In genomic region chr9:98795295-98795955, GRCh38 we compare ENCODE assay signal across 8 cellular contexts. TPM values are rescaled to one million over a fixed set of nuclear protein-coding genes. Genes with fewer than 3 reads are reported as not detected.
DNase-seq lines count a peak whose midpoint lies in the region; ATAC-seq and TF ChIP-seq lines count a peak whose summit lies in the region.

No MANE protein-coding gene starts in this region.

- no peak for TF ChIP-seq POLR2A in suprapubic skin (IDR thresholded peaks at IDR 0.05)

- H3K4me3 ChIP-seq in kidney epithelial cell (ENCODE audit: low read depth, low read length) = peak overlapping the region; percentile 66
- H3K4me3 ChIP-seq in suprapubic skin = peak overlapping the region; percentile 60

- peaks cover 26% of the 10 kb centered on the region for H3K27me3 Mint-ChIP-seq in T-helper 1 cell treated with Interleukin-12 subunit alpha and Interleukin-12 subunit beta and Interleukin-4 antibody, amounts not matched to agents 30 μg/mL and 1 μg/mL, for 36 hours (ENCODE audit: low read depth)
- no peaks in the 10 kb centered on the region for H3K27me3 Mint-ChIP-seq in activated naive CD8-positive, alpha-beta T cell treated with anti-CD3 and anti-CD28 coated beads, Interleukin-2, amount 50 U/mL, for 24 hours

- H3K9me3 Mint-ChIP-seq in T-helper 1 cell treated with Interleukin-12 subunit alpha and Interleukin-12 subunit beta and Interleukin-4 antibody, amounts not matched to agents 30 μg/mL and 1 μg/mL, for 36 hours = peaks cover 14% of the 10 kb centered on the region
- H3K9me3 Mint-ChIP-seq in activated naive CD8-positive, alpha-beta T cell treated with anti-CD3 and anti-CD28 coated beads, Interleukin-2, amount 50 U/mL, for 24 hours = peaks cover 10% of the 10 kb centered on the region

- TF ChIP-seq EP300 in suprapubic skin (IDR thresholded peaks at IDR 0.05) = no peak

- H3K36me3 ChIP-seq in kidney epithelial cell (ENCODE audit: control insufficient read depth, insufficient read depth, low read length) (no peaks in the 10 kb centered on the region), suprapubic skin (no peaks in the 10 kb centered on the region)

- H3K4me3 Mint-ChIP-seq in T-helper 1 cell treated with Interleukin-12 subunit alpha and Interleukin-12 subunit beta and Interleukin-4 antibody, amounts not matched to agents 30 μg/mL and 1 μg/mL, for 36 hours = peak overlapping the region; percentile 62
- peak overlapping the region; percentile 79 for H3K4me3 Mint-ChIP-seq in activated naive CD8-positive, alpha-beta T cell treated with anti-CD3 and anti-CD28 coated beads, Interleukin-2, amount 50 U/mL, for 24 hours

- H3K9me3 ChIP-seq in suprapubic skin = no peaks in the 10 kb centered on the region

- no peak overlapping the region for H3K27ac Mint-ChIP-seq in T-helper 1 cell treated with Interleukin-12 subunit alpha and Interleukin-12 subunit beta and Interleukin-4 antibody, amounts not matched to agents 30 μg/mL and 1 μg/mL, for 36 hours
- H3K27ac Mint-ChIP-seq in activated naive CD8-positive, alpha-beta T cell treated with anti-CD3 and anti-CD28 coated beads, Interleukin-2, amount 50 U/mL, for 24 hours = peak overlapping the region; percentile 51

- WGBS in suprapubic skin = 56% methylated on average over 12 of the region's 12 CpGs

- H3K27me3 ChIP-seq in kidney epithelial cell (ENCODE audit: control insufficient read depth, insufficient read depth, low read length) (no peaks in the 10 kb centered on the region), suprapubic skin (peaks cover 2% of the 10 kb centered on the region)

- ATAC-seq in activated naive CD8-positive, alpha-beta T cell treated with anti-CD3 and anti-CD28 coated beads, Interleukin-2, amount 50 U/mL, for 24 hours = no peak
- ATAC-seq in HG03521 (IDR thresholded peaks at IDR 0.05; ENCODE audit: unreplicated experiment) = no peak

- H3K4me1 Mint-ChIP-seq in T-helper 1 cell treated with Interleukin-12 subunit alpha and Interleukin-12 subunit beta and Interleukin-4 antibody, amounts not matched to agents 30 μg/mL and 1 μg/mL, for 36 hours (ENCODE audit: low read depth) = peaks cover 22% of the 10 kb centered on the region
- H3K4me1 Mint-ChIP-seq in activated naive CD8-positive, alpha-beta T cell treated with anti-CD3 and anti-CD28 coated beads, Interleukin-2, amount 50 U/mL, for 24 hours = peaks cover 29% of the 10 kb centered on the region

- peaks cover 37% of the 10 kb centered on the region for H3K4me1 ChIP-seq in suprapubic skin

- TF ChIP-seq CTCF in kidney epithelial cell (IDR thresholded peaks at IDR 0.05; ENCODE audit: insufficient read depth, low read length, poor library complexity, severe bottlenecking) (no peak), suprapubic skin (IDR thresholded peaks at IDR 0.05) (no peak)

- DNase-seq in T-helper 1 cell (no peak), kidney epithelial cell (ENCODE audit: low read depth) (no peak), suprapubic skin (ENCODE audit: low spot score in 2 of 2) (no peak), SHP77 (lab: John Stamatoyannopoulos, UW) (no peak), GM03348 (ENCODE audit: low spot score) (no peak)
- DNase-seq in activated naive CD8-positive, alpha-beta T cell treated with anti-CD3 and anti-CD28 coated beads, Interleukin-2, amount 50 U/mL, for 24 hours = no peak

- no peak overlapping the region for H3K27ac ChIP-seq in suprapubic skin

- peaks cover 4% of the 10 kb centered on the region for H3K36me3 Mint-ChIP-seq in T-helper 1 cell treated with Interleukin-12 subunit alpha and Interleukin-12 subunit beta and Interleukin-4 antibody, amounts not matched to agents 30 μg/mL and 1 μg/mL, for 36 hours (ENCODE audit: low read depth)
- peaks cover 8% of the 10 kb centered on the region for H3K36me3 Mint-ChIP-seq in activated naive CD8-positive, alpha-beta T cell treated with anti-CD3 and anti-CD28 coated beads, Interleukin-2, amount 50 U/mL, for 24 hours (ENCODE audit: low read depth)

RNA-seq across cellular contexts. Expression of gene ANKS6, which starts 0.9 kb away (rescaled TPM):
- total RNA-seq in kidney epithelial cell (25.7 and 25.8 TPM in 2 replicates), suprapubic skin (10 to 100 TPM in 2 of 4 donors, 1 to 10 TPM in 2; 7.0 to 37.8 (median 10.3) TPM)

RNA-seq across cellular contexts. Expression of gene GALNT12, which starts 12.0 kb away (rescaled TPM):
- total RNA-seq in kidney epithelial cell (10.2 and 11.5 TPM in 2 replicates), suprapubic skin (1 to 10 TPM; 1.4 to 8.0 (median 5.5) TPM)
